ENCODE assay signal across 9 cellular contexts in genomic region chr5:15383469-15383868, GRCh38.
DNase-seq lines count a peak whose midpoint lies in the region; ATAC-seq and TF ChIP-seq lines count a peak whose summit lies in the region.
"Had no signal": no experiment of that assay in that cellular context is flagged by ENCODE, and none has a peak within 500 bp of the region (broad histone marks: within the 10 kb centered on the region; RNA-seq: fewer than 3 reads in every experiment).

No MANE protein-coding gene starts in this region.

- H3K4me1 Mint-ChIP-seq in WTC11: peaks cover 6% of the 10 kb centered on the region
- no peaks in the 10 kb centered on the region for H3K4me1 Mint-ChIP-seq in stimulated activated naive CD8-positive, alpha-beta T cell treated with anti-CD3 and anti-CD28 coated beads, Interleukin-15, amount 100 ng/mL, for 72 hours
- no peaks in the 10 kb centered on the region for H3K4me1 Mint-ChIP-seq in stimulated activated naive B cell treated with anti-CD40 and anti-IgM and Interleukin-4, amounts not matched to agents 10 μg/mL and 1 μg/mL and 100 μg/mL, for 72 hours
- H3K4me1 Mint-ChIP-seq in glutamatergic neuron (ENCODE audit: low read depth, unreplicated experiment): peaks cover 6% of the 10 kb centered on the region

- TF ChIP-seq CTCF in LNCAP (IDR thresholded peaks at IDR 0.05) (peak; percentile 71), WTC11 (IDR thresholded peaks at IDR 0.05) (peak; percentile 40; the same call in 1 of the 2 replicates), glutamatergic neuron (IDR thresholded peaks at IDR 0.05; ENCODE audit: partially characterized antibody, unreplicated experiment) (no peak)

- POLR2A ChIA-PET in WTC11 (lab: Charles Lee): no interaction called here

- CTCF ChIA-PET in WTC11 (lab: Charles Lee): interaction anchor here (1.0 to 1.4 kb wide), 5 partner anchors 29 to 768 kb away, joined by 4 to 6 read pairs (median 5); no protein-coding TSS in a partner anchor

- no peaks in the 10 kb centered on the region for H3K36me3 Mint-ChIP-seq in WTC11
- H3K36me3 Mint-ChIP-seq in stimulated activated naive B cell treated with anti-CD40 and anti-IgM and Interleukin-4, amounts not matched to agents 10 μg/mL and 1 μg/mL and 100 μg/mL, for 72 hours: no peaks in the 10 kb centered on the region
- H3K36me3 Mint-ChIP-seq in glutamatergic neuron (ENCODE audit: unreplicated experiment): peaks cover 5% of the 10 kb centered on the region

- peaks cover 4% of the 10 kb centered on the region for H3K27me3 Mint-ChIP-seq in WTC11 (ENCODE audit: low read depth)
- no peaks in the 10 kb centered on the region for H3K27me3 Mint-ChIP-seq in stimulated activated naive CD8-positive, alpha-beta T cell treated with anti-CD3 and anti-CD28 coated beads, Interleukin-15, amount 100 ng/mL, for 72 hours
- H3K27me3 Mint-ChIP-seq in stimulated activated naive B cell treated with anti-CD40 and anti-IgM and Interleukin-4, amounts not matched to agents 10 μg/mL and 1 μg/mL and 100 μg/mL, for 72 hours: no peaks in the 10 kb centered on the region
- H3K27me3 Mint-ChIP-seq in glutamatergic neuron (ENCODE audit: unreplicated experiment): peaks cover 2% of the 10 kb centered on the region

- peaks cover 8% of the 10 kb centered on the region; the same call in 1 of the 2 replicates for H3K9me3 Mint-ChIP-seq in WTC11
- H3K9me3 Mint-ChIP-seq in stimulated activated naive CD8-positive, alpha-beta T cell treated with anti-CD3 and anti-CD28 coated beads, Interleukin-15, amount 100 ng/mL, for 72 hours: peaks cover 0 to 23% of the 10 kb centered on the region in 2 donors
- H3K9me3 Mint-ChIP-seq in stimulated activated naive B cell treated with anti-CD40 and anti-IgM and Interleukin-4, amounts not matched to agents 10 μg/mL and 1 μg/mL and 100 μg/mL, for 72 hours: peaks cover 7 to 14% of the 10 kb centered on the region in 2 donors
- H3K9me3 Mint-ChIP-seq in glutamatergic neuron (ENCODE audit: unreplicated experiment): no peaks in the 10 kb centered on the region

- H3K4me3 Mint-ChIP-seq in WTC11 (no peak overlapping the region), glutamatergic neuron (ENCODE audit: unreplicated experiment) (no peak overlapping the region)
- no peak overlapping the region for H3K4me3 Mint-ChIP-seq in stimulated activated naive CD8-positive, alpha-beta T cell treated with anti-CD3 and anti-CD28 coated beads, Interleukin-15, amount 100 ng/mL, for 72 hours
- H3K4me3 Mint-ChIP-seq in stimulated activated naive B cell treated with anti-CD40 and anti-IgM and Interleukin-4, amounts not matched to agents 10 μg/mL and 1 μg/mL and 100 μg/mL, for 72 hours: no peak overlapping the region

- H3K27ac Mint-ChIP-seq in WTC11 (no peak overlapping the region), glutamatergic neuron (ENCODE audit: unreplicated experiment) (no peak overlapping the region)
- H3K27ac Mint-ChIP-seq in stimulated activated naive CD8-positive, alpha-beta T cell treated with anti-CD3 and anti-CD28 coated beads, Interleukin-15, amount 100 ng/mL, for 72 hours: no peak overlapping the region
- H3K27ac Mint-ChIP-seq in stimulated activated naive B cell treated with anti-CD40 and anti-IgM and Interleukin-4, amounts not matched to agents 10 μg/mL and 1 μg/mL and 100 μg/mL, for 72 hours: no peak overlapping the region

- peak; percentile 91 for ATAC-seq in WTC11
- ATAC-seq in stimulated activated naive CD8-positive, alpha-beta T cell treated with anti-CD3 and anti-CD28 coated beads, Interleukin-15, amount 100 ng/mL, for 72 hours: no peak
- ATAC-seq in stimulated activated naive B cell treated with anti-CD40 and anti-IgM and Interleukin-4, amounts not matched to agents 10 μg/mL and 1 μg/mL and 100 μg/mL, for 72 hours (replicated peaks): no peak
- ATAC-seq in HG03045 (IDR thresholded peaks at IDR 0.05; ENCODE audit: unreplicated experiment): no peak

- DNase-seq in AG08396 (ENCODE audit: low spot score): peak; percentile 13
- DNase-seq in WTC11 (ENCODE audit: low spot score): no peak
- DNase-seq in iris pigment epithelial cell (ENCODE audit: low read depth): peak; percentile 24
- no peak for DNase-seq in stimulated activated naive CD8-positive, alpha-beta T cell treated with anti-CD3 and anti-CD28 coated beads, Interleukin-15, amount 100 ng/mL, for 72 hours
- DNase-seq in stimulated activated naive B cell treated with anti-CD40 and anti-IgM and Interleukin-4, amounts not matched to agents 10 μg/mL and 1 μg/mL and 100 μg/mL, for 72 hours: no peak
- no peak for DNase-seq in glutamatergic neuron
- DNase-seq: NCI-H1930 had no signal

TF ChIP-seq in WTC11, 78 proteins besides CTCF, POLR2A, EP300 and RAD21 (continues in another document):
- no peak for TF ChIP-seq MXD4 (CRISPR knock-in tag; IDR thresholded peaks at IDR 0.05; ENCODE audit: borderline replicate concordance)
- TF ChIP-seq ATF6 (CRISPR knock-in tag; IDR thresholded peaks at IDR 0.05): no peak
- TF ChIP-seq USF1 (CRISPR knock-in tag; IDR thresholded peaks at IDR 0.05): no peak
- no peak for TF ChIP-seq NFYB (CRISPR knock-in tag; conservative IDR thresholded peaks at IDR 0.05; ENCODE audit: low read depth)
- no peak for TF ChIP-seq IRF1 (CRISPR knock-in tag; IDR thresholded peaks at IDR 0.05)
- TF ChIP-seq NFE2L1 (CRISPR knock-in tag; IDR thresholded peaks at IDR 0.05): no peak
- no peak for TF ChIP-seq MAX (CRISPR knock-in tag; IDR thresholded peaks at IDR 0.05)
- no peak for TF ChIP-seq ZSCAN18 (CRISPR knock-in tag; IDR thresholded peaks at IDR 0.05)
- TF ChIP-seq KAT7 (CRISPR knock-in tag; IDR thresholded peaks at IDR 0.05; ENCODE audit: borderline replicate concordance): no peak
- TF ChIP-seq E2F5 (CRISPR knock-in tag; IDR thresholded peaks at IDR 0.05): no peak
- no peak for TF ChIP-seq E2F4 (CRISPR knock-in tag; IDR thresholded peaks at IDR 0.05; ENCODE audit: borderline replicate concordance, low read depth)
- TF ChIP-seq NR1H2 (CRISPR knock-in tag; IDR thresholded peaks at IDR 0.05): no peak
- no peak for TF ChIP-seq CBFB (CRISPR knock-in tag; IDR thresholded peaks at IDR 0.05; ENCODE audit: low read depth)

Comparison
In these comparisons a context has a peak if more than half of its experiments do, and no peak if none do; other contexts are left out.
1. DNase-seq: peak in AG08396 (single experiment) and iris pigment epithelial cell (single experiment); none in WTC11 (single experiment), stimulated activated naive CD8-positive, alpha-beta T cell treated with anti-CD3 and anti-CD28 coated beads, Interleukin-15, amount 100 ng/mL, for 72 hours (0 of 2), stimulated activated naive B cell treated with anti-CD40 and anti-IgM and Interleukin-4, amounts not matched to agents 10 μg/mL and 1 μg/mL and 100 μg/mL, for 72 hours (single experiment) and glutamatergic neuron (single experiment).